ENCODE assay signal across 8 cellular contexts in genomic region chr1:150267896-150268295, GRCh38. TPM values are rescaled to one million over a fixed set of nuclear protein-coding genes. Genes with fewer than 3 reads are reported as not detected.
DNase-seq lines count a peak whose midpoint lies in the region; ATAC-seq and TF ChIP-seq lines count a peak whose summit lies in the region.

No MANE protein-coding gene starts in this region.

- TF ChIP-seq RAD21 in HCT116 (IDR thresholded peaks at IDR 0.05; ENCODE audit: low read depth) = no peak

- RAD21 ChIA-PET in HCT116 (lab: Charles Lee; ENCODE audit: low non-redundant PET in 1 of 2, low total read pairs in 2 of 2, uncharacterized antibody in 2 of 2, unreplicated experiment in 2 of 2) = no interaction called here

- H3K36me3 Mint-ChIP-seq in activated T-helper 1 cell treated with anti-CD3 and anti-CD28 coated beads, Interleukin-12 subunit alpha, Interleukin-12 subunit beta, Interleukin-2, Interleukin-4 antibody, amounts not matched to agents 30 ng/mL and 10 ng/mL and 1 ng/mL, durations not matched to agents 14 hours and 24 hours and 36 hours (ENCODE audit: low read depth) = peaks cover 31% of the 10 kb centered on the region

- H3K79me2 ChIP-seq in HCT116 (ENCODE audit: insufficient read depth, low read length) (peaks cover 22% of the 10 kb centered on the region), smooth muscle cell (ENCODE audit: low read depth) (peaks cover 23% of the 10 kb centered on the region)

- H3K4me1 ChIP-seq in HCT116 (ENCODE audit: control insufficient read depth in 1 of 2, insufficient read depth in 2 of 2, low read length in 2 of 2) (peaks cover 22 to 36% of the 10 kb centered on the region in 2 experiments), iPS DF 6.9 (ENCODE audit: control insufficient read depth, insufficient read depth, low read length) (peaks cover under 1% of the 10 kb centered on the region; the same call in 1 of the 2 replicates), smooth muscle cell (ENCODE audit: low read depth) (peaks cover 19% of the 10 kb centered on the region)

- POLR2A ChIA-PET in HCT116 (lab: Charles Lee) (no interaction called here), GM10248 (lab: Yijun Ruan, JAX) (no interaction called here)

- no peak for ATAC-seq in HCT116
- no peak for ATAC-seq in HG03354 (IDR thresholded peaks at IDR 0.05; ENCODE audit: poor library complexity, severe bottlenecking, unreplicated experiment)

- peak overlapping the region; percentile 85 for H3K27ac Mint-ChIP-seq in activated T-helper 1 cell treated with anti-CD3 and anti-CD28 coated beads, Interleukin-12 subunit alpha, Interleukin-12 subunit beta, Interleukin-2, Interleukin-4 antibody, amounts not matched to agents 30 ng/mL and 10 ng/mL and 1 ng/mL, durations not matched to agents 14 hours and 24 hours and 36 hours

- H3K4me3 ChIP-seq in HCT116 (replicated peaks in 1 of 2; ENCODE audit: low read depth in 1 of 2, low read length in 2 of 2) (peak overlapping the region; percentile 93 to 100), iPS DF 6.9 (ENCODE audit: low read length) (peak overlapping the region; percentile 86), smooth muscle cell (peak overlapping the region; percentile 97)

- no TSS peak for BruUV-seq in HCT116 (replicated peaks; lab: Mats Ljungman, UMichigan)

- no peak for TF ChIP-seq POLR2A in HCT116 (IDR thresholded peaks at IDR 0.05; ENCODE audit: borderline replicate concordance, extremely low read depth, insufficient read depth, insufficient read length)

- H3K9me3 ChIP-seq in HCT116 (ENCODE audit: control insufficient read depth in 1 of 2, insufficient read depth in 1 of 2, low read depth in 1 of 2, low read length in 2 of 2) (no peaks in the 10 kb centered on the region), iPS DF 6.9 (ENCODE audit: control insufficient read depth, insufficient read depth, low read length) (no peaks in the 10 kb centered on the region), smooth muscle cell (replicated peaks; ENCODE audit: low read depth) (no peaks in the 10 kb centered on the region)

- H3K4me1 Mint-ChIP-seq in activated T-helper 1 cell treated with anti-CD3 and anti-CD28 coated beads, Interleukin-12 subunit alpha, Interleukin-12 subunit beta, Interleukin-2, Interleukin-4 antibody, amounts not matched to agents 30 ng/mL and 10 ng/mL and 1 ng/mL, durations not matched to agents 14 hours and 24 hours and 36 hours (ENCODE audit: low read depth) = peaks cover 30% of the 10 kb centered on the region

- H3K4me2 ChIP-seq in HCT116 (ENCODE audit: low read length) (peak overlapping the region; percentile 99), smooth muscle cell (peak overlapping the region; percentile 91)

- peak overlapping the region; percentile 93 for H3K4me3 Mint-ChIP-seq in activated T-helper 1 cell treated with anti-CD3 and anti-CD28 coated beads, Interleukin-12 subunit alpha, Interleukin-12 subunit beta, Interleukin-2, Interleukin-4 antibody, amounts not matched to agents 30 ng/mL and 10 ng/mL and 1 ng/mL, durations not matched to agents 14 hours and 24 hours and 36 hours

- peaks cover 3% of the 10 kb centered on the region for H3K27me3 Mint-ChIP-seq in activated T-helper 1 cell treated with anti-CD3 and anti-CD28 coated beads, Interleukin-12 subunit alpha, Interleukin-12 subunit beta, Interleukin-2, Interleukin-4 antibody, amounts not matched to agents 30 ng/mL and 10 ng/mL and 1 ng/mL, durations not matched to agents 14 hours and 24 hours and 36 hours (ENCODE audit: insufficient read depth)

- CTCF ChIA-PET in HCT116 (lab: Charles Lee) (no interaction called here), GM10248 (lab: Yijun Ruan, JAX) (interaction anchor here (8.2 kb wide), 1 partner anchor 9 kb away, joined by 93 read pairs; the partner anchor contains the start of gene CA14)

- H3K27me3 ChIP-seq in HCT116 (ENCODE audit: insufficient read depth, low read length) (no peaks in the 10 kb centered on the region), iPS DF 6.9 (ENCODE audit: control insufficient read depth, insufficient read depth, low read length) (no peaks in the 10 kb centered on the region), smooth muscle cell (ENCODE audit: low read depth) (no peaks in the 10 kb centered on the region)

- intact Hi-C loops in HCT116 (cut with micrococcal nuclease) = no loop called here
- intact Hi-C loops in activated T-helper 1 cell treated with anti-CD3 and anti-CD28 coated beads, Interleukin-12 subunit alpha, Interleukin-12 subunit beta, Interleukin-2, Interleukin-4 antibody, amounts not matched to agents 30 ng/mL and 10 ng/mL and 1 ng/mL, durations not matched to agents 14 hours and 24 hours and 36 hours (cut with micrococcal nuclease) = loop anchor here (2.0 kb wide), 3 partner anchors 55 to 741 kb away; partner anchors contain the start of genes PRUNE1 and SF3B4

- no peaks in the 10 kb centered on the region for H3K9me3 Mint-ChIP-seq in activated T-helper 1 cell treated with anti-CD3 and anti-CD28 coated beads, Interleukin-12 subunit alpha, Interleukin-12 subunit beta, Interleukin-2, Interleukin-4 antibody, amounts not matched to agents 30 ng/mL and 10 ng/mL and 1 ng/mL, durations not matched to agents 14 hours and 24 hours and 36 hours

- H3K9me2 ChIP-seq in HCT116 (ENCODE audit: insufficient read depth) = no peaks in the 10 kb centered on the region

- H2AFZ ChIP-seq in HCT116 (ENCODE audit: low read depth, low read length, poor library complexity, severe bottlenecking) (no peak overlapping the region), smooth muscle cell (ENCODE audit: low read depth) (no peak overlapping the region)

- H3K36me3 ChIP-seq in HCT116 (ENCODE audit: control insufficient read depth in 1 of 2, insufficient read depth in 2 of 2, low read length in 2 of 2) = peaks cover 3 to 15% of the 10 kb centered on the region in 2 experiments; a peak in 2 of 4 replicates
- peaks cover 16% of the 10 kb centered on the region for H3K36me3 ChIP-seq in iPS DF 6.9 (ENCODE audit: control insufficient read depth, insufficient read depth, low read length)
- no peaks in the 10 kb centered on the region for H3K36me3 ChIP-seq in smooth muscle cell (ENCODE audit: low read depth)

- TF ChIP-seq CTCF in HCT116 (IDR thresholded peaks at IDR 0.05 in 2 of 3, conservative IDR thresholded peaks at IDR 0.05 in 1 of 3; ENCODE audit: borderline replicate concordance in 1 of 3, insufficient read depth in 1 of 3, low read depth in 2 of 3, low read length in 2 of 3) = no peak
- TF ChIP-seq CTCF in smooth muscle cell (IDR thresholded peaks at IDR 0.05; ENCODE audit: borderline replicate concordance, insufficient read depth, poor library complexity, severe bottlenecking) = no peak
- no peak for TF ChIP-seq CTCF in GM10248 (IDR thresholded peaks at IDR 0.05; ENCODE audit: control extremely low read depth, extremely low read depth, low read depth, missing control alignments)

- H3K27ac ChIP-seq in HCT116 (ENCODE audit: low read depth, low read length) (peak overlapping the region; percentile 69), iPS DF 6.9 (ENCODE audit: low read length) (no peak overlapping the region), smooth muscle cell (ENCODE audit: low read depth) (no peak overlapping the region)

- no peaks in the 10 kb centered on the region for H4K20me1 ChIP-seq in HCT116 (ENCODE audit: insufficient read depth)
- H4K20me1 ChIP-seq in smooth muscle cell (ENCODE audit: low read depth) = no peaks in the 10 kb centered on the region

- DNase-seq in HCT116 (ENCODE audit: low read depth, low spot score) = no peak
- no peak for DNase-seq in activated T-helper 1 cell treated with anti-CD3 and anti-CD28 coated beads, Interleukin-12 subunit alpha, Interleukin-12 subunit beta, Interleukin-2, Interleukin-4 antibody, amounts not matched to agents 30 ng/mL and 10 ng/mL and 1 ng/mL, durations not matched to agents 14 hours and 24 hours and 36 hours (ENCODE audit: low spot score)
- no peak for DNase-seq in iPS DF 6.9 (ENCODE audit: low read depth, low spot score)
- DNase-seq in smooth muscle cell (lab: John Stamatoyannopoulos, UW; ENCODE audit: unreplicated experiment) = no peak
- no peak for DNase-seq in GM10248 (ENCODE audit: extremely low spot score)
- no peak for DNase-seq in medulla oblongata (ENCODE audit: extremely low spot score)
- DNase-seq in COR-L47 (lab: John Stamatoyannopoulos, UW) = no peak

- no peaks in the 10 kb centered on the region for H3F3A ChIP-seq in smooth muscle cell (ENCODE audit: low read depth)

- no CpG with 5 or more reads among the region's 6 CpGs for WGBS in iPS DF 6.9 (ENCODE audit: insufficient coverage, insufficient read length)
- 56% methylated on average over 6 of the region's 6 CpGs for WGBS in smooth muscle cell (ENCODE audit: low lambda C conversion rate)

- peak overlapping the region; percentile 97 for H3K9ac ChIP-seq in HCT116 (ENCODE audit: low read length)
- H3K9ac ChIP-seq in smooth muscle cell (ENCODE audit: low read depth) = peak overlapping the region; percentile 91

RNA-seq across cellular contexts. Expression of gene APH1A, which starts 0.9 kb away (rescaled TPM):
- 109 TPM for total RNA-seq in HCT116 (2021; ENCODE audit: unreplicated experiment)
- polyA plus RNA-seq in HCT116 (2012) = 90.6 and 98.7 TPM in 2 replicates
- 102 and 111 TPM in 2 replicates for total RNA-seq in activated T-helper 1 cell treated with anti-CD3 and anti-CD28 coated beads, Interleukin-12 subunit alpha, Interleukin-12 subunit beta, Interleukin-2, Interleukin-4 antibody, amounts not matched to agents 30 ng/mL and 10 ng/mL and 1 ng/mL, durations not matched to agents 14 hours and 24 hours and 36 hours
- total RNA-seq in smooth muscle cell = 74.8 and 86.8 TPM in 2 replicates
- polyA plus RNA-seq in smooth muscle cell = 43.4 and 44.5 TPM in 2 replicates

RNA-seq across cellular contexts. Expression of gene C1orf54, which starts 4.7 kb away (rescaled TPM):
- total RNA-seq in HCT116 (2021; ENCODE audit: unreplicated experiment) (1.5 TPM), smooth muscle cell (5.1 and 6.4 TPM in 2 replicates)
- polyA plus RNA-seq in HCT116 (2012) = 1.4 and 2.1 TPM in 2 replicates
- 1.6 TPM in 2 replicates for total RNA-seq in activated T-helper 1 cell treated with anti-CD3 and anti-CD28 coated beads, Interleukin-12 subunit alpha, Interleukin-12 subunit beta, Interleukin-2, Interleukin-4 antibody, amounts not matched to agents 30 ng/mL and 10 ng/mL and 1 ng/mL, durations not matched to agents 14 hours and 24 hours and 36 hours
- 5.4 and 7.9 TPM in 2 replicates for polyA plus RNA-seq in smooth muscle cell

RNA-seq across cellular contexts. Expression of gene CA14, which starts 10.3 kb away (rescaled TPM):
- total RNA-seq in HCT116 (2021; ENCODE audit: unreplicated experiment) (0.39 TPM), smooth muscle cell (0.22 TPM in 1 of 2 replicates, not detected in the other)
- polyA plus RNA-seq in HCT116 (2012) = 1.5 and 1.6 TPM in 2 replicates
- not detected in 2 replicates for total RNA-seq in activated T-helper 1 cell treated with anti-CD3 and anti-CD28 coated beads, Interleukin-12 subunit alpha, Interleukin-12 subunit beta, Interleukin-2, Interleukin-4 antibody, amounts not matched to agents 30 ng/mL and 10 ng/mL and 1 ng/mL, durations not matched to agents 14 hours and 24 hours and 36 hours
- polyA plus RNA-seq in smooth muscle cell = 0.59 and 0.91 TPM in 2 replicates

RNA-seq across cellular contexts. Expression of gene CIART, which starts 14.5 kb away (rescaled TPM):
- total RNA-seq in HCT116 (2021; ENCODE audit: unreplicated experiment) (0.22 TPM), smooth muscle cell (8.4 and 13.1 TPM in 2 replicates)
- 0.30 and 0.31 TPM in 2 replicates for polyA plus RNA-seq in HCT116 (2012)
- total RNA-seq in activated T-helper 1 cell treated with anti-CD3 and anti-CD28 coated beads, Interleukin-12 subunit alpha, Interleukin-12 subunit beta, Interleukin-2, Interleukin-4 antibody, amounts not matched to agents 30 ng/mL and 10 ng/mL and 1 ng/mL, durations not matched to agents 14 hours and 24 hours and 36 hours = 3.4 TPM in 2 replicates
- polyA plus RNA-seq in smooth muscle cell = 7.2 and 15.2 TPM in 2 replicates

RNA-seq across cellular contexts. Expression of gene MRPS21, which starts 25.8 kb away (rescaled TPM):
- total RNA-seq in HCT116 (2021; ENCODE audit: unreplicated experiment) (96.9 TPM), smooth muscle cell (53.8 and 54.4 TPM in 2 replicates)
- 84.8 and 106 TPM in 2 replicates for polyA plus RNA-seq in HCT116 (2012)
- total RNA-seq in activated T-helper 1 cell treated with anti-CD3 and anti-CD28 coated beads, Interleukin-12 subunit alpha, Interleukin-12 subunit beta, Interleukin-2, Interleukin-4 antibody, amounts not matched to agents 30 ng/mL and 10 ng/mL and 1 ng/mL, durations not matched to agents 14 hours and 24 hours and 36 hours = 81.4 and 85.2 TPM in 2 replicates
- polyA plus RNA-seq in smooth muscle cell = 83.4 and 85.9 TPM in 2 replicates
